ENCODE assay signal across 1 cellular context in the genomic region with DNA sequence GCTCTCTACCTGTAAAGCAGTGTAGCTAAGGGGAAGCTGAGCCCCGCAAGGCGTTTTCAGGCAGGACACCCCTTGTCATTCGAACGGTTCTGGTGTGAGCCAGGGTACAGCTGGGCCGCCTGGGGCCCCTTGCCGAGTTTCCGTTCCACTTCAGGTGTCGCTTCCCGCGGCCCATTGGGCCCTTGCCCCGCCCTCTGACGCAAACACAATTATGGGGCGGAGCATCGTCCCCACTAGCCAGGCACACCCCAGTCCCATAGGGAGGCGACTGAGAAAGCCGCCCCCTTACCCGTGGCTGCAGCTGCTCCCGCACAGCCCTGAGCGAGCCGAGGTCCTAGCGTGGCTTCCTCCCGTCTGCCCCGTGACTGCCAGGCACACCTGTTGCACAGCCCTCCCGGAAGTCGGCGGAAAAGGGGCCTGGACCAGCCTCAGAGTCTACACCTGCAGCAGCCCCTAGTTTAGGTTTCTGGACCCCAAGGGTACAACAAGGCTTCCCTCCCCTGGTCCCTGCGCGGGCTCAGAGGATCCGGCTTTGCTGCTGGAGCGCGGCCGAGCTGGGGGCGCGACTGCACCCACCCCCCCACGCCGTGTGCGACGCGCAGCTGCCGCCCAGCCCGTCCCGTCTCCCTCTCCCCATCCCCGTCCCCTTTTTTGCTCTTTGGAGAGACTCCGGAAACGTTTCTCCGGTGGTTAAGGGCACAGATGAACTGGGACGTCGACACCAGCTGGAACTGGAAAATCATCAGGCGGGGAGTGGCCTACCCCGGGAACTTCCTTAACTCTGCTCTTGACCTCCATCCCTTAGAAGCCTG.
A peak's percentile ranks its signal among the peaks of the same experiment; 100 is the strongest.
TF ChIP-seq lines count a peak whose summit lies in the region.

A gene with protein sequence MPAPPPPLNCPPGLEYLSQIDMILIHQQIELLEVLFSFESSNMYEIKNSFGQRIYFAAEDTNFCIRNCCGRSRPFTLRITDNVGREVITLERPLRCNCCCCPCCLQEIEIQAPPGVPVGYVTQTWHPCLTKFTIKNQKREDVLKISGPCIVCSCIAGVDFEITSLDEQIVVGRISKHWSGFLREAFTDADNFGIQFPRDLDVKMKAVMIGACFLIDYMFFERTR (minus strand): TSS at position 356 of the 812 bp plus-strand sequence. CDS start 9,657 bp downstream, outside the sequence.

TF ChIP-seq in GM23338, 12 proteins besides CTCF, POLR2A, EP300 and RAD21 (continued from another document):
- TF ChIP-seq, protein P1, sequence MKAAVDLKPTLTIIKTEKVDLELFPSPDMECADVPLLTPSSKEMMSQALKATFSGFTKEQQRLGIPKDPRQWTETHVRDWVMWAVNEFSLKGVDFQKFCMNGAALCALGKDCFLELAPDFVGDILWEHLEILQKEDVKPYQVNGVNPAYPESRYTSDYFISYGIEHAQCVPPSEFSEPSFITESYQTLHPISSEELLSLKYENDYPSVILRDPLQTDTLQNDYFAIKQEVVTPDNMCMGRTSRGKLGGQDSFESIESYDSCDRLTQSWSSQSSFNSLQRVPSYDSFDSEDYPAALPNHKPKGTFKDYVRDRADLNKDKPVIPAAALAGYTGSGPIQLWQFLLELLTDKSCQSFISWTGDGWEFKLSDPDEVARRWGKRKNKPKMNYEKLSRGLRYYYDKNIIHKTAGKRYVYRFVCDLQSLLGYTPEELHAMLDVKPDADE (IDR thresholded peaks at IDR 0.05) = peak; percentile 19; the same call in 1 of the 2 replicates
- no peak for TF ChIP-seq ZNF114 (CRISPR knock-in tag; IDR thresholded peaks at IDR 0.05)
- no peak for TF ChIP-seq ZNF331 (CRISPR knock-in tag; IDR thresholded peaks at IDR 0.05; ENCODE audit: low read depth)
- TF ChIP-seq STAT1 (IDR thresholded peaks at IDR 0.05; ENCODE audit: unreplicated experiment) = no peak
- no peak for TF ChIP-seq NANOG (IDR thresholded peaks at IDR 0.05; ENCODE audit: borderline replicate concordance)
- TF ChIP-seq, protein P2, sequence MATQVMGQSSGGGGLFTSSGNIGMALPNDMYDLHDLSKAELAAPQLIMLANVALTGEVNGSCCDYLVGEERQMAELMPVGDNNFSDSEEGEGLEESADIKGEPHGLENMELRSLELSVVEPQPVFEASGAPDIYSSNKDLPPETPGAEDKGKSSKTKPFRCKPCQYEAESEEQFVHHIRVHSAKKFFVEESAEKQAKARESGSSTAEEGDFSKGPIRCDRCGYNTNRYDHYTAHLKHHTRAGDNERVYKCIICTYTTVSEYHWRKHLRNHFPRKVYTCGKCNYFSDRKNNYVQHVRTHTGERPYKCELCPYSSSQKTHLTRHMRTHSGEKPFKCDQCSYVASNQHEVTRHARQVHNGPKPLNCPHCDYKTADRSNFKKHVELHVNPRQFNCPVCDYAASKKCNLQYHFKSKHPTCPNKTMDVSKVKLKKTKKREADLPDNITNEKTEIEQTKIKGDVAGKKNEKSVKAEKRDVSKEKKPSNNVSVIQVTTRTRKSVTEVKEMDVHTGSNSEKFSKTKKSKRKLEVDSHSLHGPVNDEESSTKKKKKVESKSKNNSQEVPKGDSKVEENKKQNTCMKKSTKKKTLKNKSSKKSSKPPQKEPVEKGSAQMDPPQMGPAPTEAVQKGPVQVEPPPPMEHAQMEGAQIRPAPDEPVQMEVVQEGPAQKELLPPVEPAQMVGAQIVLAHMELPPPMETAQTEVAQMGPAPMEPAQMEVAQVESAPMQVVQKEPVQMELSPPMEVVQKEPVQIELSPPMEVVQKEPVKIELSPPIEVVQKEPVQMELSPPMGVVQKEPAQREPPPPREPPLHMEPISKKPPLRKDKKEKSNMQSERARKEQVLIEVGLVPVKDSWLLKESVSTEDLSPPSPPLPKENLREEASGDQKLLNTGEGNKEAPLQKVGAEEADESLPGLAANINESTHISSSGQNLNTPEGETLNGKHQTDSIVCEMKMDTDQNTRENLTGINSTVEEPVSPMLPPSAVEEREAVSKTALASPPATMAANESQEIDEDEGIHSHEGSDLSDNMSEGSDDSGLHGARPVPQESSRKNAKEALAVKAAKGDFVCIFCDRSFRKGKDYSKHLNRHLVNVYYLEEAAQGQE (IDR thresholded peaks at IDR 0.05; ENCODE audit: unreplicated experiment) = no peak
- TF ChIP-seq POLR2AphosphoS5 (IDR thresholded peaks at IDR 0.05; ENCODE audit: low read depth) = peak; percentile 92
